Comparison of ENCODE assay signal across 9 cellular contexts in the genomic region with DNA sequence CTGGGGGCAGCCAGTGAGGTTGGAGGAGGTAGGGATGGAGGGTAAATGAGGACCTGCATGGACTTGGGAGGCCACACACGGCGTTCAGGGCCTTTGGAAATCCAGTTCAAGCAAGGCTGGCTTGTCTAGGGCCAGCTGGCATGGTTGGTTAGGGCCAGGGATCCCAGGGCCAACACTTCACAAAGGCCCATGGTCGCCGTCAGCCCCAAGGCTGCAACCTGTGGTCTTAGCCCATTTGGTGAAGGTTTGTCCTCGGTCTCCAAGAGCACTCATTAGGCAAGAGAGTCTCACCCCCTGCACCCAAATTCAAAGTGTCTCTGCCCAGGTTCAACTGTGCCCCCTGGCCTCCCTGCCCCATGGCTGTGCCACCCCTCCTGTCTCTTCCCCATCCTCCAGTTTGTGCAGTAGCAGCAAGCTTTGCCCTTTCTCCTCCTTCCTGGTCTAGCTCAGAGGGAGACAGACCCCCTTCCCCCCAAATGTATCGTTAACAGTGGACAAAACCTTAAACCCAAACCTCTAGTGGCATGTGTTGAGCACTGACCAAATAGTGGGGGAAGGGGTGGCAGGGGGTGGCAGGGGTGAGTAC.
DNase-seq lines count a peak whose midpoint lies in the region; ATAC-seq and TF ChIP-seq lines count a peak whose summit lies in the region.
"Had no signal": no experiment of that assay in that cellular context is flagged by ENCODE, and none has a peak within 500 bp of the region (broad histone marks: within the 10 kb centered on the region; RNA-seq: fewer than 3 reads in every experiment).

No MANE protein-coding gene starts in this region.

- DNase-seq in CD4-positive, CD25-positive, alpha-beta regulatory T cell = no peak
- DNase-seq in LNCaP clone FGC (ENCODE audit: low read depth) (no peak), coronary artery (ENCODE audit: low spot score) (no peak), superior temporal gyrus (ENCODE audit: extremely low spot score) (no peak)

- peaks cover 37% of the 10 kb centered on the region for H3K4me1 ChIP-seq in CD4-positive, CD25-positive, alpha-beta regulatory T cell (ENCODE audit: control insufficient read depth, insufficient read depth, low read length, poor library complexity, severe bottlenecking)

- H3K9me3 ChIP-seq in CD4-positive, CD25-positive, alpha-beta regulatory T cell (ENCODE audit: control insufficient read depth in 2 of 2, low read length in 2 of 2) = no peaks in the 10 kb centered on the region
- H3K9me3 ChIP-seq: adrenal gland had no signal

- H3K27me3 ChIP-seq in CD4-positive, CD25-positive, alpha-beta regulatory T cell (ENCODE audit: control insufficient read depth, insufficient read depth, low read length) = no peaks in the 10 kb centered on the region
- H3K27me3 ChIP-seq: adrenal gland had no signal

- H3K9me3 Mint-ChIP-seq in CD4-positive, CD25-positive, alpha-beta regulatory T cell = no peaks in the 10 kb centered on the region
- no peaks in the 10 kb centered on the region for H3K9me3 Mint-ChIP-seq in nephron

- peaks cover 4% of the 10 kb centered on the region for H3K27me3 Mint-ChIP-seq in CD4-positive, CD25-positive, alpha-beta regulatory T cell
- no peaks in the 10 kb centered on the region for H3K27me3 Mint-ChIP-seq in nephron (ENCODE audit: low read depth)

- H3K27ac Mint-ChIP-seq in CD4-positive, CD25-positive, alpha-beta regulatory T cell = peak overlapping the region in 2 of 3 donors; percentile 72 to 78
- H3K27ac Mint-ChIP-seq in nephron = peak overlapping the region in 2 of 3 experiments; percentile 37 to 42

- peak overlapping the region; percentile 14 for H3K27ac ChIP-seq in CD4-positive, CD25-positive, alpha-beta regulatory T cell (ENCODE audit: insufficient read depth, low read length, poor library complexity, severe bottlenecking)
- H3K27ac ChIP-seq in coronary artery = peak overlapping the region in 1 of 2 donors; percentile 96

- H3K4me3 Mint-ChIP-seq in CD4-positive, CD25-positive, alpha-beta regulatory T cell = peak overlapping the region in 3 of 4 donors; percentile 43 to 86 (median 85)
- peak overlapping the region; percentile 85 to 86 (median 86) for H3K4me3 Mint-ChIP-seq in nephron

- peak overlapping the region; percentile 19 for H3K4me3 ChIP-seq in CD4-positive, CD25-positive, alpha-beta regulatory T cell (ENCODE audit: low read depth, low read length)
- H3K4me3 ChIP-seq in LNCaP clone FGC (ENCODE audit: low read depth, low read length) (peak overlapping the region; percentile 46; the same call in 1 of the 2 replicates), coronary artery (peak overlapping the region; percentile 76)

- TF ChIP-seq CTCF in LNCaP clone FGC (IDR thresholded peaks at IDR 0.05; ENCODE audit: control insufficient read depth, extremely low read depth, insufficient read depth) = no peak
- TF ChIP-seq CTCF in coronary artery (IDR thresholded peaks at IDR 0.05) = no peak
- no peak for TF ChIP-seq CTCF in nephron (IDR thresholded peaks at IDR 0.05; ENCODE audit: unreplicated experiment in 3 of 3)

- no peaks in the 10 kb centered on the region for H3K36me3 ChIP-seq in CD4-positive, CD25-positive, alpha-beta regulatory T cell (ENCODE audit: control insufficient read depth, insufficient read depth, low read length)
- H3K36me3 ChIP-seq: adrenal gland had no signal

- H3K36me3 Mint-ChIP-seq in CD4-positive, CD25-positive, alpha-beta regulatory T cell = peaks cover 15% of the 10 kb centered on the region
- H3K36me3 Mint-ChIP-seq in nephron (ENCODE audit: low read depth) = no peaks in the 10 kb centered on the region

- H3K4me1 Mint-ChIP-seq in CD4-positive, CD25-positive, alpha-beta regulatory T cell = peaks cover 15 to 78% (median 45%) of the 10 kb centered on the region in 4 donors
- peaks cover 17% of the 10 kb centered on the region for H3K4me1 Mint-ChIP-seq in nephron

- ATAC-seq in CD4-positive, CD25-positive, alpha-beta regulatory T cell (ENCODE audit: low read depth in 2 of 2) = no peak
- no peak for ATAC-seq in GM19467 (IDR thresholded peaks at IDR 0.05; ENCODE audit: unreplicated experiment)
- no peak for ATAC-seq in GM18517 (IDR thresholded peaks at IDR 0.05; ENCODE audit: unreplicated experiment)
- no peak for ATAC-seq in GM19328 (IDR thresholded peaks at IDR 0.05; ENCODE audit: unreplicated experiment)

Comparison
In these comparisons a context has a peak if more than half of its experiments do, and no peak if none do; other contexts are left out.
1. H3K4me3 ChIP-seq: peak in every context shown above with its lines; median percentile 76 in coronary artery; 46 in LNCaP clone FGC; 19 in CD4-positive, CD25-positive, alpha-beta regulatory T cell.